ENCODE assay signal across 9 cellular contexts in genomic region chr10:78757542-78757941, GRCh38.
DNase-seq lines count a peak whose midpoint lies in the region; ATAC-seq and TF ChIP-seq lines count a peak whose summit lies in the region.
"Had no signal": no experiment of that assay in that cellular context is flagged by ENCODE, and none has a peak within 500 bp of the region (broad histone marks: within the 10 kb centered on the region; RNA-seq: fewer than 3 reads in every experiment).

No MANE protein-coding gene starts in this region.

- H3K4me2 ChIP-seq in PC-9, result peak overlapping the region; percentile 60
- no peak overlapping the region for H3K4me2 ChIP-seq in trophoblast cell (ENCODE audit: low read length)
- no peak overlapping the region for H3K4me2 ChIP-seq in OCI-LY7 (ENCODE audit: low read length)

- no CpG with 5 or more reads among the region's 12 CpGs for WGBS in trophoblast cell (ENCODE audit: extremely low coverage, insufficient coverage, insufficient read length)

- peak overlapping the region; percentile 77 for H2BK120ac ChIP-seq in trophoblast cell (ENCODE audit: insufficient read depth, low read length, poor library complexity)

- peak overlapping the region; percentile 87 for H2BK12ac ChIP-seq in trophoblast cell (ENCODE audit: low read length)

- H3K79me1 ChIP-seq in trophoblast cell (ENCODE audit: low read length), result peaks cover 30% of the 10 kb centered on the region

- H3K9me3 ChIP-seq in PC-9 (ENCODE audit: insufficient read depth, low read depth), result no peaks in the 10 kb centered on the region
- peaks cover 2% of the 10 kb centered on the region for H3K9me3 ChIP-seq in trophoblast cell (ENCODE audit: insufficient read depth, low read depth, low read length)
- H3K9me3 ChIP-seq in OCI-LY7 (ENCODE audit: low read length), result no peaks in the 10 kb centered on the region
- H3K9me3 ChIP-seq: upper lobe of left lung had no signal

- no peaks in the 10 kb centered on the region for H3K79me2 ChIP-seq in PC-9 (ENCODE audit: low read depth)
- peaks cover 8% of the 10 kb centered on the region for H3K79me2 ChIP-seq in trophoblast cell (ENCODE audit: control insufficient read depth, insufficient read depth, low read length, poor library complexity)
- no peaks in the 10 kb centered on the region for H3K79me2 ChIP-seq in OCI-LY7 (ENCODE audit: insufficient read depth, low read depth, low read length)

- no peak overlapping the region for H2AFZ ChIP-seq in PC-9
- H2AFZ ChIP-seq in trophoblast cell (ENCODE audit: insufficient read depth, low read length, poor library complexity), result no peak overlapping the region
- no peak overlapping the region for H2AFZ ChIP-seq in OCI-LY7 (ENCODE audit: low read length)

- peak overlapping the region; percentile 63 for H2AK5ac ChIP-seq in trophoblast cell (ENCODE audit: low read length)

- H3K4me3 ChIP-seq in PC-9, result no peak overlapping the region
- H3K4me3 ChIP-seq in fibroblast of mammary gland (ENCODE audit: control insufficient read depth, low read depth, low read length), result no peak overlapping the region
- no peak overlapping the region for H3K4me3 ChIP-seq in trophoblast cell (ENCODE audit: low read depth, low read length)
- H3K4me3 ChIP-seq in coronary artery, result no peak overlapping the region
- no peak overlapping the region for H3K4me3 ChIP-seq in OCI-LY7 (ENCODE audit: low read depth, low read length, poor library complexity, severe bottlenecking)
- H3K4me3 ChIP-seq: upper lobe of left lung had no signal

- peaks cover 32% of the 10 kb centered on the region for H3K4me1 ChIP-seq in PC-9 (replicated peaks; ENCODE audit: insufficient read depth)
- peaks cover 42 to 48% of the 10 kb centered on the region in 2 experiments for H3K4me1 ChIP-seq in trophoblast cell (ENCODE audit: control insufficient read depth in 1 of 2, insufficient read depth in 2 of 2, low read length in 2 of 2)
- no peaks in the 10 kb centered on the region for H3K4me1 ChIP-seq in OCI-LY7 (ENCODE audit: insufficient read depth, low read length, poor library complexity, severe bottlenecking)

- H3K18ac ChIP-seq in trophoblast cell (ENCODE audit: low read length), result peak overlapping the region; percentile 93

- DNase-seq in Caki2 (ENCODE audit: low read depth) (peak; percentile 81), PC-9 (peak in 1 of 2 experiments; percentile 68), fibroblast of mammary gland (ENCODE audit: low read depth) (peak; percentile 84), trophoblast cell (peak in 1 of 2 donors; percentile 9), coronary artery (ENCODE audit: low spot score) (no peak), hepatic stellate cell (ENCODE audit: low spot score) (no peak), OCI-LY7 (ENCODE audit: low spot score) (no peak)

- CTCF ChIA-PET in PC-9 (lab: Charles Lee) (no interaction called here), OCI-LY7 (lab: Charles Lee; ENCODE audit: unreplicated experiment) (no interaction called here)

- peak overlapping the region; percentile 78 for H3K14ac ChIP-seq in trophoblast cell (ENCODE audit: low read length)

- H4K20me1 ChIP-seq in PC-9 (ENCODE audit: insufficient read depth), result no peaks in the 10 kb centered on the region
- H4K20me1 ChIP-seq in OCI-LY7 (ENCODE audit: insufficient read depth, low read length), result no peaks in the 10 kb centered on the region

- no peak overlapping the region for H3K23ac ChIP-seq in trophoblast cell (ENCODE audit: low read length)

- POLR2A ChIA-PET in PC-9 (lab: Charles Lee; ENCODE audit: unreplicated experiment), result interaction anchor here (0.6 kb wide), 2 partner anchors 216 to 427 kb away, joined by 3 to 6 read pairs; no protein-coding TSS in a partner anchor
- POLR2A ChIA-PET in OCI-LY7 (lab: Charles Lee), result no interaction called here

- TF ChIP-seq CTCF in PC-9 (conservative IDR thresholded peaks at IDR 0.05), result no peak
- no peak for TF ChIP-seq CTCF in fibroblast of mammary gland (conservative IDR thresholded peaks at IDR 0.05; ENCODE audit: control insufficient read depth, insufficient read depth, low read depth, low read length)
- TF ChIP-seq CTCF in coronary artery (IDR thresholded peaks at IDR 0.05), result no peak
- no peak for TF ChIP-seq CTCF in OCI-LY7 (conservative IDR thresholded peaks at IDR 0.05; ENCODE audit: low read length)

- BruUV-seq in PC-9 (replicated peaks; lab: Mats Ljungman, UMichigan), result no TSS peak
- no TSS peak for BruUV-seq in OCI-LY7 (replicated peaks; lab: Mats Ljungman, UMichigan)

- peak overlapping the region; percentile 53 for H3K4ac ChIP-seq in trophoblast cell (ENCODE audit: low read depth, low read length)

- intact Hi-C loops in PC-9 (cut with micrococcal nuclease; ENCODE audit: unreplicated experiment), result loop anchor here (2.0 to 5.0 kb wide), 4 partner anchors 169 to 440 kb away; partner anchors contain the start of gene ZMIZ1
- intact Hi-C loops in OCI-LY7 (cut with micrococcal nuclease; ENCODE audit: unreplicated experiment), result no loop called here

- peaks cover 28% of the 10 kb centered on the region for H3F3A ChIP-seq in PC-9 (ENCODE audit: insufficient read depth, low read depth)

- H4K8ac ChIP-seq in trophoblast cell (ENCODE audit: low read depth, low read length), result peak overlapping the region; percentile 68

- H3K27ac ChIP-seq in PC-9 (peak overlapping the region; percentile 41), trophoblast cell (ENCODE audit: low read depth, low read length) (peak overlapping the region; percentile 97), coronary artery (no peak overlapping the region), OCI-LY7 (ENCODE audit: low read depth, low read length, poor library complexity, severe bottlenecking) (no peak overlapping the region)

- peak overlapping the region; percentile 66 for H2BK5ac ChIP-seq in trophoblast cell (ENCODE audit: low read depth, low read length, poor library complexity)

- H3K27me3 ChIP-seq in PC-9 (ENCODE audit: insufficient read depth, low read depth) (no peaks in the 10 kb centered on the region), trophoblast cell (ENCODE audit: insufficient read depth, low read length) (no peaks in the 10 kb centered on the region)
- H3K27me3 ChIP-seq: upper lobe of left lung had no signal

- H3K9me2 ChIP-seq in PC-9 (ENCODE audit: insufficient read depth), result no peaks in the 10 kb centered on the region
- H3K9me2 ChIP-seq in OCI-LY7 (ENCODE audit: insufficient read depth, low read length), result no peaks in the 10 kb centered on the region

- H3K36me3 ChIP-seq in PC-9 (ENCODE audit: low read depth), result no peaks in the 10 kb centered on the region
- H3K36me3 ChIP-seq in trophoblast cell (ENCODE audit: control insufficient read depth in 1 of 2, insufficient read depth in 2 of 2, low read length in 2 of 2), result no peaks in the 10 kb centered on the region
- H3K36me3 ChIP-seq in OCI-LY7 (ENCODE audit: insufficient read depth, low read length), result no peaks in the 10 kb centered on the region
- H3K36me3 ChIP-seq: upper lobe of left lung had no signal

- H4K12ac ChIP-seq in trophoblast cell (ENCODE audit: low read depth, low read length), result peak overlapping the region; percentile 25

- H3K9ac ChIP-seq in trophoblast cell (ENCODE audit: low read length), result no peak overlapping the region

- H4K91ac ChIP-seq in trophoblast cell (ENCODE audit: low read depth, low read length), result peak overlapping the region; percentile 96

- ATAC-seq in HG02759 (IDR thresholded peaks at IDR 0.05; ENCODE audit: unreplicated experiment), result no peak

- in situ Hi-C loops in Caki2 (cut with HindIII; ENCODE audit: low pct_unique_long_range_greater_than_20kb, low sequenced_read_pairs), result no loop called here

Comparison
In these comparisons a context has a peak if more than half of its experiments do, and no peak if none do; other contexts are left out.
1. DNase-seq: peak in Caki2 (single experiment) and fibroblast of mammary gland (single experiment); none in coronary artery (single experiment), hepatic stellate cell (single experiment) and OCI-LY7 (single experiment).
2. H3K27ac ChIP-seq: peak in PC-9 (single experiment) and trophoblast cell (single experiment); none in coronary artery (0 of 2) and OCI-LY7 (single experiment).